ENCODE assay signal across 18 cellular contexts in genomic region chr5:171825046-171825445, GRCh38. TPM values are rescaled to one million over a fixed set of nuclear protein-coding genes. Genes with fewer than 3 reads are reported as not detected.
DNase-seq lines count a peak whose midpoint lies in the region; TF ChIP-seq lines count a peak whose summit lies in the region.
"Had no signal": no experiment of that assay in that cellular context is flagged by ENCODE, and none has a peak within 500 bp of the region (broad histone marks: within the 10 kb centered on the region; RNA-seq: fewer than 3 reads in every experiment).

No MANE protein-coding gene starts in this region.

- H3K9ac ChIP-seq in MM.1S (ENCODE audit: low read length), result no peak overlapping the region

- no peaks in the 10 kb centered on the region for H4K20me1 ChIP-seq in MM.1S (ENCODE audit: insufficient read depth, low read length)

- H3K4me1 ChIP-seq in MM.1S (ENCODE audit: low read length), result no peaks in the 10 kb centered on the region

- no peaks in the 10 kb centered on the region for H3K27me3 Mint-ChIP-seq in activated CD4-positive, alpha-beta memory T cell treated with anti-CD3 and anti-CD28 coated beads for 36 hours

- H3K27ac ChIP-seq in brain microvascular endothelial cell, result no peak overlapping the region
- no peak overlapping the region for H3K27ac ChIP-seq in dorsolateral prefrontal cortex
- no peak overlapping the region for H3K27ac ChIP-seq in MM.1S (ENCODE audit: low read length)

- DNase-seq in AG10803 (ENCODE audit: low read depth), result peak; percentile 3
- peak; percentile 66 for DNase-seq in M059J (ENCODE audit: low read depth)
- DNase-seq in brain microvascular endothelial cell, result peak; percentile 3
- peak; percentile 85 for DNase-seq in kidney tubule cell (ENCODE audit: low spot score)
- no peak for DNase-seq in NCI-H748 treated with DMSO at 0.1 percent for 48 hours (lab: John Stamatoyannopoulos, UW)
- no peak for DNase-seq in dorsolateral prefrontal cortex
- no peak for DNase-seq in MM.1S
- DNase-seq in activated CD4-positive, alpha-beta memory T cell treated with anti-CD3 and anti-CD28 coated beads for 36 hours, result no peak
- DNase-seq: C1 segment of cervical spinal cord, Karpas-422, NCI-H1105 treated with DMSO at 0.1 percent for 48 hours, NCI-H1694 treated with DMSO at 0.1 percent for 48 hours, NCI-H2107, NCI-H345, NCI-H69, OCI-M1 had no signal

- H3F3A ChIP-seq in MM.1S (ENCODE audit: insufficient read depth, low read length), result no peaks in the 10 kb centered on the region

- TF ChIP-seq CTCF in AG10803 (conservative IDR thresholded peaks at IDR 0.05; ENCODE audit: low read length) (no peak), brain microvascular endothelial cell (IDR thresholded peaks at IDR 0.05; ENCODE audit: low read depth, low read length, missing control alignments) (no peak), dorsolateral prefrontal cortex (IDR thresholded peaks at IDR 0.05 in 54 of 56, conservative IDR thresholded peaks at IDR 0.05 in 2 of 56; ENCODE audit: low read depth in 1 of 56, partially characterized antibody in 56 of 56) (no peak), MM.1S (IDR thresholded peaks at IDR 0.05; ENCODE audit: low read length) (no peak)

- H3K27me3 ChIP-seq in brain microvascular endothelial cell (replicated peaks) (no peaks in the 10 kb centered on the region), dorsolateral prefrontal cortex (no peaks in the 10 kb centered on the region), MM.1S (replicated peaks; ENCODE audit: insufficient read depth, low read length) (no peaks in the 10 kb centered on the region)

- H3K4me1 Mint-ChIP-seq in activated CD4-positive, alpha-beta memory T cell treated with anti-CD3 and anti-CD28 coated beads for 36 hours (ENCODE audit: low read depth), result no peaks in the 10 kb centered on the region

- peaks cover 2% of the 10 kb centered on the region for H3K9me3 Mint-ChIP-seq in activated CD4-positive, alpha-beta memory T cell treated with anti-CD3 and anti-CD28 coated beads for 36 hours

- no peak overlapping the region for H3K27ac Mint-ChIP-seq in activated CD4-positive, alpha-beta memory T cell treated with anti-CD3 and anti-CD28 coated beads for 36 hours

- POLR2A ChIA-PET in activated CD4-positive, alpha-beta memory T cell treated with anti-CD3 and anti-CD28 coated beads for 36 hours (lab: Charles Lee), result no interaction called here

- no peaks in the 10 kb centered on the region for H3K9me3 ChIP-seq in MM.1S (replicated peaks; ENCODE audit: insufficient read depth, low read length)

- H3K36me3 ChIP-seq in brain microvascular endothelial cell (replicated peaks), result no peaks in the 10 kb centered on the region
- no peaks in the 10 kb centered on the region for H3K36me3 ChIP-seq in MM.1S (replicated peaks; ENCODE audit: insufficient read depth, low read length)

- H2AFZ ChIP-seq in MM.1S (ENCODE audit: low read length), result no peak overlapping the region

- in situ Hi-C loops in brain microvascular endothelial cell (cut with HindIII; ENCODE audit: low pct_ligation_motif_present, low sequenced_read_pairs), result no loop called here

- H3K9me2 ChIP-seq in MM.1S (replicated peaks; ENCODE audit: insufficient read depth, low read length), result no peaks in the 10 kb centered on the region

- intact Hi-C loops in dorsolateral prefrontal cortex (cut with DNase I), result no loop called here
- intact Hi-C loops in activated CD4-positive, alpha-beta memory T cell treated with anti-CD3 and anti-CD28 coated beads for 36 hours (cut with micrococcal nuclease), result no loop called here

- no peak overlapping the region for H3K4me2 ChIP-seq in MM.1S (ENCODE audit: low read depth, low read length)

- H3K4me3 ChIP-seq in AG10803 (ENCODE audit: low read length), result no peak overlapping the region
- H3K4me3 ChIP-seq in brain microvascular endothelial cell (ENCODE audit: low read depth, low read length), result no peak overlapping the region
- H3K4me3 ChIP-seq in dorsolateral prefrontal cortex, result no peak overlapping the region
- H3K4me3 ChIP-seq in MM.1S (ENCODE audit: low read length), result no peak overlapping the region

- no peaks in the 10 kb centered on the region for H3K36me3 Mint-ChIP-seq in activated CD4-positive, alpha-beta memory T cell treated with anti-CD3 and anti-CD28 coated beads for 36 hours

- CTCF ChIA-PET in activated CD4-positive, alpha-beta memory T cell treated with anti-CD3 and anti-CD28 coated beads for 36 hours (lab: Charles Lee), result no interaction called here

- H3K4me3 Mint-ChIP-seq in activated CD4-positive, alpha-beta memory T cell treated with anti-CD3 and anti-CD28 coated beads for 36 hours, result no peak overlapping the region

- H3K79me2 ChIP-seq in MM.1S (ENCODE audit: low read length), result no peaks in the 10 kb centered on the region

RNA-seq across cellular contexts. Expression of gene SMIM23, which starts 39.4 kb away (rescaled TPM):
- total RNA-seq in M059J (2014; rRNA removed; shearing (Covaris generic)), result not detected in 2 replicates
- not detected for total RNA-seq in dorsolateral prefrontal cortex
- total RNA-seq in activated CD4-positive, alpha-beta memory T cell treated with anti-CD3 and anti-CD28 coated beads for 36 hours, result not detected
- total RNA-seq: A172, Right ventricle myocardium inferior had no signal

Comparison
In these comparisons a context has a peak if more than half of its experiments do, and no peak if none do; other contexts are left out.
1. DNase-seq: peak in AG10803 (single experiment), M059J (single experiment), brain microvascular endothelial cell (single experiment) and kidney tubule cell (single experiment); none in NCI-H748 treated with DMSO at 0.1 percent for 48 hours (single experiment), dorsolateral prefrontal cortex (0 of 10), MM.1S (single experiment) and activated CD4-positive, alpha-beta memory T cell treated with anti-CD3 and anti-CD28 coated beads for 36 hours (single experiment).